32 cellular contexts compared by ENCODE assay signal in the genomic region with DNA sequence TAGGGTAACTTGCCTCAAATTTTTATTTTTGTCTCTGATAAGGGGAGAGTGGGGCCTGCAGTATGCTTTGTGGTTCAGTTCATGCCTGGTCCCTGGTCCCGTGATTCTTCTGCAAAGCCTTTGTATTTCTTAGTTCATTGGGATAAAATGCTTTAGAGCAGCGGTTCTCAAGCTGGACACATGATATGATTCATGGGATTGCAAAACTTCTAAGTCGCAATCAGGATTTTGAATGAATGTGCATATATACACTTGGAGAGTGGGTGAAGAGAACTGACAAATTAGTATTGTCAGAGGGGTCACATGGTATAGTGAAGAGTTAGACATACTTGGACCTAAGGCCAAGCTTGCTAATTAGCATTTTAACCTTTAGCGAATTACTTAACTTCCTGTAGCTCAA.
DNase-seq lines count a peak whose midpoint lies in the region; ATAC-seq, FAIRE-seq and TF ChIP-seq lines count a peak whose summit lies in the region.
"Had no signal": no experiment of that assay in that cellular context is flagged by ENCODE, and none has a peak within 500 bp of the region (broad histone marks: within the 10 kb centered on the region; RNA-seq: fewer than 3 reads in every experiment).

No MANE protein-coding gene starts in this region.

- DNase-seq in H54 (ENCODE audit: insufficient read length, low spot score) (no peak), NCI-H226 (peak; percentile 69), epithelial cell of proximal tubule (ENCODE audit: low read depth) (peak; percentile 6), myocyte (ENCODE audit: low read depth) (peak; percentile 19), vagina (ENCODE audit: extremely low spot score in 2 of 2) (no peak), T-helper 17 cell (no peak), AML-193 (lab: John Stamatoyannopoulos, UW) (no peak)
- DNase-seq: activated CD4-positive, alpha-beta T cell treated with anti-CD3 and anti-CD28 coated beads, Interleukin-2, amount 10 ng/mL, durations not matched to agents 7 days and 5 days; activated naive CD4-positive, alpha-beta T cell; activated T-cell treated with anti-CD3 and anti-CD28 coated beads, Interleukin-2, amount 50 U/mL, for 48 hours; cortex of kidney; effector memory CD8-positive, alpha-beta T cell; H9; KG1; kidney; naive thymus-derived CD8-positive, alpha-beta T cell; NCI-H1048; NCI-H1694; NCI-H524 treated with DMSO at 0.1 percent for 48 hours; occipital lobe; SHP77 treated with DMSO at 0.1 percent for 48 hours; SW 1271; T1000; transverse colon had no signal

- no peak overlapping the region for H3K27ac Mint-ChIP-seq in T-helper 17 cell
- H3K27ac Mint-ChIP-seq: activated CD4-positive, alpha-beta T cell treated with anti-CD3 and anti-CD28 coated beads, Interleukin-2, amount 10 ng/mL, durations not matched to agents 7 days and 5 days; effector memory CD8-positive, alpha-beta T cell; H9; mesothelial cell of epicardium; naive thymus-derived CD8-positive, alpha-beta T cell had no signal

- H3K27ac ChIP-seq in vagina, result no peak overlapping the region
- H3K27ac ChIP-seq: adrenal gland, cardiac muscle cell, esophagus muscularis mucosa, transverse colon had no signal

- H3K4me3 Mint-ChIP-seq in T-helper 17 cell, result no peak overlapping the region
- H3K4me3 Mint-ChIP-seq: activated CD4-positive, alpha-beta T cell treated with anti-CD3 and anti-CD28 coated beads, Interleukin-2, amount 10 ng/mL, durations not matched to agents 7 days and 5 days; effector memory CD8-positive, alpha-beta T cell; H9; mesothelial cell of epicardium; naive thymus-derived CD8-positive, alpha-beta T cell had no signal

- TF ChIP-seq CTCF in epithelial cell of proximal tubule (conservative IDR thresholded peaks at IDR 0.05; ENCODE audit: low read depth, low read length), result no peak
- TF ChIP-seq CTCF in vagina (IDR thresholded peaks at IDR 0.05), result no peak

- no peak for TF ChIP-seq POLR2A in H54 (IDR thresholded peaks at IDR 0.05; ENCODE audit: low read depth, low read length)
- TF ChIP-seq POLR2A in vagina (IDR thresholded peaks at IDR 0.05), result no peak

- no peaks in the 10 kb centered on the region for H3K4me1 ChIP-seq in vagina
- H3K4me1 ChIP-seq: esophagus muscularis mucosa, transverse colon had no signal

- H3K27me3 Mint-ChIP-seq in T-helper 17 cell, result peaks cover 15% of the 10 kb centered on the region
- H3K27me3 Mint-ChIP-seq: naive thymus-derived CD8-positive, alpha-beta T cell had no signal

- no peaks in the 10 kb centered on the region for H3K9me3 ChIP-seq in vagina
- H3K9me3 ChIP-seq in T-helper 17 cell (ENCODE audit: control insufficient read depth, low read length, poor library complexity, severe bottlenecking), result no peaks in the 10 kb centered on the region
- H3K9me3 ChIP-seq: adrenal gland, esophagus muscularis mucosa, transverse colon had no signal

- H3K4me3 ChIP-seq in epithelial cell of proximal tubule (ENCODE audit: low read depth, low read length) (no peak overlapping the region), vagina (no peak overlapping the region)
- H3K4me3 ChIP-seq: adrenal gland, cardiac muscle cell, esophagus muscularis mucosa, smooth muscle cell, transverse colon had no signal

- H3K4me1 Mint-ChIP-seq in T-helper 17 cell, result no peaks in the 10 kb centered on the region
- H3K4me1 Mint-ChIP-seq: activated CD4-positive, alpha-beta T cell treated with anti-CD3 and anti-CD28 coated beads, Interleukin-2, amount 10 ng/mL, durations not matched to agents 7 days and 5 days; H9; naive thymus-derived CD8-positive, alpha-beta T cell had no signal

- peak; percentile 64 for FAIRE-seq in H54 (lab: Jason Lieb, UNC)
- FAIRE-seq: HTR-8/SVneo had no signal

- H3K36me3 Mint-ChIP-seq in T-helper 17 cell (ENCODE audit: low read depth), result no peaks in the 10 kb centered on the region
- H3K36me3 Mint-ChIP-seq: mesothelial cell of epicardium; naive thymus-derived CD8-positive, alpha-beta T cell had no signal

- ATAC-seq in T-helper 17 cell, result no peak
- ATAC-seq in GM18520 (IDR thresholded peaks at IDR 0.05; ENCODE audit: unreplicated experiment), result no peak
- ATAC-seq: effector memory CD8-positive, alpha-beta T cell; naive thymus-derived CD8-positive, alpha-beta T cell; Panc1 had no signal

- H3K27me3 ChIP-seq in vagina, result no peaks in the 10 kb centered on the region
- H3K27me3 ChIP-seq: adrenal gland, cardiac muscle cell, esophagus muscularis mucosa, transverse colon had no signal

- intact Hi-C loops in vagina (cut with DNase I), result no loop called here

- H3K36me3 ChIP-seq in vagina, result no peaks in the 10 kb centered on the region
- H3K36me3 ChIP-seq: adrenal gland, cardiac muscle cell, esophagus muscularis mucosa, transverse colon had no signal

Comparison
In these comparisons a context has a peak if more than half of its experiments do, and no peak if none do; other contexts are left out.
1. DNase-seq: peak in NCI-H226 (single experiment), epithelial cell of proximal tubule (single experiment) and myocyte (single experiment); none in H54 (single experiment), vagina (0 of 2), T-helper 17 cell (0 of 3) and AML-193 (0 of 2).